29 cellular contexts compared by ENCODE assay signal in genomic region chr4:94626942-94627341, GRCh38.
"Had no signal": no experiment of that assay in that cellular context is flagged by ENCODE, and none has a peak within 500 bp of the region (broad histone marks: within the 10 kb centered on the region; RNA-seq: fewer than 3 reads in every experiment).

No MANE protein-coding gene starts in this region.

- H3K36me3 Mint-ChIP-seq: natural killer cell treated with Interleukin-12 subunit alpha and Interleukin-12 subunit beta and Interleukin-15 and Interleukin-18, amount 100 ng/mL, for 72 hours; stimulated activated effector memory CD8-positive, alpha-beta T cell treated with anti-CD3 and anti-CD28 coated beads, Interleukin-12 subunit alpha, Interleukin-12 subunit beta, amount 100 ng/mL, for 72 hours had no signal

- H3K27ac ChIP-seq: neural progenitor cell, ovary, parathyroid adenoma, right lobe of liver, sigmoid colon, stomach, thoracic aorta, thyroid gland, tibial nerve, upper lobe of left lung, vagina had no signal

- H3K9me3 ChIP-seq: ovary, right lobe of liver, sigmoid colon, stomach, thoracic aorta, thyroid gland, tibial nerve, upper lobe of left lung, vagina had no signal

- DNase-seq: naive thymus-derived CD8-positive, alpha-beta T cell; occipital lobe; ovary; posterior cingulate gyrus; retina; right cardiac atrium; right lobe of liver; sigmoid colon; small intestine; stimulated activated CD4-positive, alpha-beta T cell treated with anti-CD3 and anti-CD28 coated beads, Interleukin-15, amount 100 ng/mL, for 24 hours; stimulated activated CD4-positive, alpha-beta T cell treated with anti-CD3 and anti-CD28 coated beads, Interleukin-2, amount 100 ng/mL, for 24 hours; stimulated activated CD4-positive, alpha-beta T cell treated with anti-CD3 and anti-CD28 coated beads, Interleukin-2, amount 100 ng/mL, for 48 hours; stimulated activated CD4-positive, alpha-beta T cell treated with anti-CD3 and anti-CD28 coated beads, Interleukin-4, amount 100 ng/mL, for 24 hours; stimulated activated naive B cell treated with anti-CD40 and anti-IgM and Interleukin-4, amounts not matched to agents 10 μg/mL and 1 μg/mL and 100 μg/mL, for 72 hours; stimulated activated naive CD4-positive, alpha-beta T cell treated with Interleukin-2 at 50 U/mL for 16 hours; stomach; thyroid gland; trophoblast cell; upper lobe of left lung had no signal

- H3K36me3 ChIP-seq: neural progenitor cell, ovary, right lobe of liver, thyroid gland, tibial nerve, vagina had no signal

- H3K4me1 Mint-ChIP-seq: naive thymus-derived CD8-positive, alpha-beta T cell; neural progenitor cell; stimulated activated effector memory CD8-positive, alpha-beta T cell treated with anti-CD3 and anti-CD28 coated beads, Interleukin-12 subunit alpha, Interleukin-12 subunit beta, amount 100 ng/mL, for 72 hours; stimulated activated naive B cell treated with anti-CD40 and anti-IgM and Interleukin-4, amounts not matched to agents 10 μg/mL and 1 μg/mL and 100 μg/mL, for 72 hours had no signal

- H3K27me3 Mint-ChIP-seq: naive thymus-derived CD8-positive, alpha-beta T cell; natural killer cell treated with Interleukin-12 subunit alpha and Interleukin-12 subunit beta and Interleukin-15 and Interleukin-18, amount 100 ng/mL, for 72 hours; progenitor cell of endocrine pancreas; stimulated activated naive B cell treated with anti-CD40 and anti-IgM and Interleukin-4, amounts not matched to agents 10 μg/mL and 1 μg/mL and 100 μg/mL, for 72 hours; stimulated activated naive CD8-positive, alpha-beta T cell treated with anti-CD3 and anti-CD28 coated beads, Interleukin-15, Interleukin-2, amounts not matched to agents 100 ng/mL and 50 ng/mL, for 24 hours had no signal

- H3K9me3 Mint-ChIP-seq: naive thymus-derived CD8-positive, alpha-beta T cell; natural killer cell treated with Interleukin-12 subunit alpha and Interleukin-12 subunit beta and Interleukin-15 and Interleukin-18, amount 100 ng/mL, for 72 hours; neural progenitor cell; stimulated activated effector memory CD8-positive, alpha-beta T cell treated with anti-CD3 and anti-CD28 coated beads, Interleukin-12 subunit alpha, Interleukin-12 subunit beta, amount 100 ng/mL, for 72 hours; stimulated activated naive B cell treated with anti-CD40 and anti-IgM and Interleukin-4, amounts not matched to agents 10 μg/mL and 1 μg/mL and 100 μg/mL, for 72 hours; stimulated activated naive CD8-positive, alpha-beta T cell treated with anti-CD3 and anti-CD28 coated beads, Interleukin-15, Interleukin-2, amounts not matched to agents 100 ng/mL and 50 ng/mL, for 24 hours had no signal

- H3K27ac Mint-ChIP-seq: naive thymus-derived CD8-positive, alpha-beta T cell; natural killer cell treated with Interleukin-12 subunit alpha and Interleukin-12 subunit beta and Interleukin-15 and Interleukin-18, amount 100 ng/mL, for 72 hours; neural progenitor cell; progenitor cell of endocrine pancreas; stimulated activated effector memory CD8-positive, alpha-beta T cell treated with anti-CD3 and anti-CD28 coated beads, Interleukin-12 subunit alpha, Interleukin-12 subunit beta, amount 100 ng/mL, for 72 hours; stimulated activated naive B cell treated with anti-CD40 and anti-IgM and Interleukin-4, amounts not matched to agents 10 μg/mL and 1 μg/mL and 100 μg/mL, for 72 hours; stimulated activated naive CD8-positive, alpha-beta T cell treated with anti-CD3 and anti-CD28 coated beads, Interleukin-15, Interleukin-2, amounts not matched to agents 100 ng/mL and 50 ng/mL, for 24 hours had no signal

- H3K27me3 ChIP-seq: neural progenitor cell, ovary, right lobe of liver, sigmoid colon, stomach, thyroid gland, tibial nerve, upper lobe of left lung, vagina had no signal

- H3K4me3 Mint-ChIP-seq: naive thymus-derived CD8-positive, alpha-beta T cell; natural killer cell treated with Interleukin-12 subunit alpha and Interleukin-12 subunit beta and Interleukin-15 and Interleukin-18, amount 100 ng/mL, for 72 hours; neural progenitor cell; stimulated activated effector memory CD8-positive, alpha-beta T cell treated with anti-CD3 and anti-CD28 coated beads, Interleukin-12 subunit alpha, Interleukin-12 subunit beta, amount 100 ng/mL, for 72 hours; stimulated activated naive B cell treated with anti-CD40 and anti-IgM and Interleukin-4, amounts not matched to agents 10 μg/mL and 1 μg/mL and 100 μg/mL, for 72 hours; stimulated activated naive CD8-positive, alpha-beta T cell treated with anti-CD3 and anti-CD28 coated beads, Interleukin-15, Interleukin-2, amounts not matched to agents 100 ng/mL and 50 ng/mL, for 24 hours had no signal

- H3K4me3 ChIP-seq: neural progenitor cell, ovary, right lobe of liver, sigmoid colon, stomach, thoracic aorta, thyroid gland, tibial nerve, upper lobe of left lung, vagina had no signal

- H3K9ac ChIP-seq: neural progenitor cell, parathyroid adenoma had no signal

- H3K4me1 ChIP-seq: neural progenitor cell, parathyroid adenoma, right lobe of liver, thyroid gland, upper lobe of left lung, vagina had no signal

- FAIRE-seq: small intestine, urothelium cell line had no signal
